ENCODE assay signal across 9 cellular contexts in genomic region chr2:151632993-151633592, GRCh38.
DNase-seq lines count a peak whose midpoint lies in the region; ATAC-seq, FAIRE-seq and TF ChIP-seq lines count a peak whose summit lies in the region.
"Had no signal": no experiment of that assay in that cellular context is flagged by ENCODE, and none has a peak within 500 bp of the region (broad histone marks: within the 10 kb centered on the region; RNA-seq: fewer than 3 reads in every experiment).

No MANE protein-coding gene starts in this region.

- no peaks in the 10 kb centered on the region for H3K9me3 ChIP-seq in CD8-positive, alpha-beta T cell (ENCODE audit: low read length)
- peaks cover 7% of the 10 kb centered on the region; the same call in 1 of the 2 replicates for H3K9me3 ChIP-seq in HepG2 (ENCODE audit: low read length)

- FAIRE-seq in HepG2 (lab: Jason Lieb, UNC) = no peak

- H3K79me2 ChIP-seq in HepG2 (ENCODE audit: insufficient read depth, low read length) = no peaks in the 10 kb centered on the region

- no peak overlapping the region for H3K9ac ChIP-seq in HepG2 (ENCODE audit: insufficient read depth, low read depth, low read length)

- in situ Hi-C loops in HepG2 (cut with HindIII; ENCODE audit: extremely low pct_ligation_motif_present, low pct_unique_long_range_greater_than_20kb) = loop anchor here (25.0 kb wide), 1 partner anchor 379 kb away; no protein-coding TSS in a partner anchor

- no TSS peak for BruUV-seq in HepG2 (replicated peaks; lab: Mats Ljungman, UMichigan)

- no peak for TF ChIP-seq EP300 in Ishikawa (IDR thresholded peaks at IDR 0.05; ENCODE audit: borderline replicate concordance)
- no peak for TF ChIP-seq EP300 in HepG2 (IDR thresholded peaks at IDR 0.05; ENCODE audit: low read depth in 2 of 2, low read length in 2 of 2)
- TF ChIP-seq EP300 in HepG2 (CRISPR knock-in tag; IDR thresholded peaks at IDR 0.05; ENCODE audit: borderline replicate concordance) = no peak

- intact Hi-C loops in CD8-positive, alpha-beta T cell (cut with DNase I, micrococcal nuclease) = loop anchor here in 1 of 2 experiments (10.0 kb wide), 1 partner anchor 1082 kb away; the partner anchor contains the start of genes ARL6IP6 and PRPF40A
- intact Hi-C loops in HepG2 (cut with micrococcal nuclease; ENCODE audit: unreplicated experiment) = loop anchor here (5.0 to 10.0 kb wide), 2 partner anchors 122 to 384 kb away; no protein-coding TSS in a partner anchor
- intact Hi-C loops in activated CD4-positive, alpha-beta T cell treated with anti-CD3 and anti-CD28 coated beads for 36 hours (cut with DNase I, micrococcal nuclease) = no loop called here

- H3K27me3 Mint-ChIP-seq in CD8-positive, alpha-beta T cell (ENCODE audit: low read depth) = no peaks in the 10 kb centered on the region
- no peaks in the 10 kb centered on the region for H3K27me3 Mint-ChIP-seq in activated CD4-positive, alpha-beta T cell treated with anti-CD3 and anti-CD28 coated beads for 36 hours

- 5% methylated on average over 1 of the region's 1 CpG for WGBS in HepG2 (ENCODE audit: low lambda C conversion rate)

- no peak overlapping the region for H3K27ac Mint-ChIP-seq in CD8-positive, alpha-beta T cell
- H3K27ac Mint-ChIP-seq in activated CD4-positive, alpha-beta T cell treated with anti-CD3 and anti-CD28 coated beads for 36 hours = no peak overlapping the region

- no peak overlapping the region for H3K27ac ChIP-seq in CD8-positive, alpha-beta T cell (ENCODE audit: low read depth, low read length)
- no peak overlapping the region for H3K27ac ChIP-seq in VCaP
- no peak overlapping the region for H3K27ac ChIP-seq in HepG2 (ENCODE audit: extremely low read length, insufficient read depth, low read length)

- H3K36me3 ChIP-seq in CD8-positive, alpha-beta T cell (ENCODE audit: insufficient read depth, low read length) = no peaks in the 10 kb centered on the region
- H3K36me3 ChIP-seq in HepG2 (replicated peaks in 1 of 2; ENCODE audit: control insufficient read depth in 1 of 2, insufficient read depth in 2 of 2, low read length in 2 of 2) = no peaks in the 10 kb centered on the region

- H4K20me1 ChIP-seq in HepG2 (ENCODE audit: insufficient read depth, low read length) = no peaks in the 10 kb centered on the region

- no peaks in the 10 kb centered on the region for H3K36me3 Mint-ChIP-seq in CD8-positive, alpha-beta T cell
- peaks cover 7% of the 10 kb centered on the region for H3K36me3 Mint-ChIP-seq in activated CD4-positive, alpha-beta T cell treated with anti-CD3 and anti-CD28 coated beads for 36 hours (ENCODE audit: low read depth)

- CTCF ChIA-PET in CD8-positive, alpha-beta T cell (lab: Charles Lee) = no interaction called here
- CTCF ChIA-PET in HepG2 (lab: Yijun Ruan, JAX; ENCODE audit: low intra/inter-chr PET ratio, low total read pairs) = no interaction called here
- CTCF ChIA-PET in activated CD4-positive, alpha-beta T cell treated with anti-CD3 and anti-CD28 coated beads for 36 hours (lab: Charles Lee) = no interaction called here

- no peak for DNase-seq in CD8-positive, alpha-beta T cell
- DNase-seq in HepG2 (ENCODE audit: low spot score) (peak; percentile 31), SW480 (ENCODE audit: low spot score) (no peak)
- no peak for DNase-seq in activated CD8-positive, alpha-beta memory T cell treated with anti-CD3 and anti-CD28 coated beads, Interleukin-2, amount 50 U/mL, for 48 hours
- no peak for DNase-seq in activated CD4-positive, alpha-beta T cell treated with anti-CD3 and anti-CD28 coated beads for 36 hours
- DNase-seq: amniotic stem cell had no signal

- TF ChIP-seq RAD21 in Ishikawa (IDR thresholded peaks at IDR 0.05; ENCODE audit: low read depth) = 0 out of 2 replicates have a peak, but pooled peaks have one; percentile 4
- TF ChIP-seq RAD21 in HepG2 (CRISPR knock-in tag; IDR thresholded peaks at IDR 0.05) = no peak

- ATAC-seq in CD8-positive, alpha-beta T cell = no peak
- peak; percentile 72 for ATAC-seq in HepG2
- no peak for ATAC-seq in GM19023 (IDR thresholded peaks at IDR 0.05; ENCODE audit: unreplicated experiment)
- no peak for ATAC-seq in activated CD4-positive, alpha-beta T cell treated with anti-CD3 and anti-CD28 coated beads for 36 hours

- 0 out of 2 replicates have a peak overlapping the region, but pooled peaks have one; percentile 14 for H3K4me2 ChIP-seq in HepG2 (ENCODE audit: low read depth, low read length)

- no peak for TF ChIP-seq POLR2A in HepG2 (IDR thresholded peaks at IDR 0.05; ENCODE audit: insufficient read depth in 1 of 2, low read depth in 2 of 2, low read length in 2 of 2)

- no peak overlapping the region for H3K4me3 ChIP-seq in CD8-positive, alpha-beta T cell (ENCODE audit: low read depth, low read length)
- no peak overlapping the region for H3K4me3 ChIP-seq in HepG2 (replicated peaks in 1 of 3; ENCODE audit: insufficient read depth in 1 of 3, low read depth in 2 of 3, low read length in 3 of 3)

- no peaks in the 10 kb centered on the region for H3K27me3 ChIP-seq in CD8-positive, alpha-beta T cell (ENCODE audit: insufficient read depth, low read length)
- no peaks in the 10 kb centered on the region for H3K27me3 ChIP-seq in HepG2 (ENCODE audit: control insufficient read depth in 1 of 2, insufficient read depth in 2 of 2, low read length in 2 of 2)

- TF ChIP-seq CTCF in CD8-positive, alpha-beta T cell (IDR thresholded peaks at IDR 0.05) = peak; percentile 15
- TF ChIP-seq CTCF in VCaP (conservative IDR thresholded peaks at IDR 0.05) (peak; percentile 50), HepG2 (CRISPR knock-in tag; IDR thresholded peaks at IDR 0.05) (peak; percentile 32; the same call in 1 of the 2 replicates)

- peaks cover 4% of the 10 kb centered on the region for H3K9me3 Mint-ChIP-seq in CD8-positive, alpha-beta T cell
- peaks cover 4% of the 10 kb centered on the region for H3K9me3 Mint-ChIP-seq in activated CD4-positive, alpha-beta T cell treated with anti-CD3 and anti-CD28 coated beads for 36 hours (ENCODE audit: low read depth)

- H2AFZ ChIP-seq in HepG2 (ENCODE audit: low read length) = no peak overlapping the region

- H3K4me1 Mint-ChIP-seq in CD8-positive, alpha-beta T cell (ENCODE audit: low read depth) = peaks cover 19% of the 10 kb centered on the region
- peaks cover 17% of the 10 kb centered on the region for H3K4me1 Mint-ChIP-seq in activated CD4-positive, alpha-beta T cell treated with anti-CD3 and anti-CD28 coated beads for 36 hours

- peaks cover 21% of the 10 kb centered on the region for H3K4me1 ChIP-seq in CD8-positive, alpha-beta T cell (ENCODE audit: insufficient read depth, low read length)
- H3K4me1 ChIP-seq in HepG2 (ENCODE audit: insufficient read depth, low read length) = peaks cover 23% of the 10 kb centered on the region

- no peak overlapping the region for H3K4me3 Mint-ChIP-seq in CD8-positive, alpha-beta T cell
- no peak overlapping the region for H3K4me3 Mint-ChIP-seq in activated CD4-positive, alpha-beta T cell treated with anti-CD3 and anti-CD28 coated beads for 36 hours

- POLR2A ChIA-PET in CD8-positive, alpha-beta T cell (lab: Charles Lee) = no interaction called here
- POLR2A ChIA-PET in HepG2 (lab: Yijun Ruan, JAX) = no interaction called here
- POLR2A ChIA-PET in activated CD4-positive, alpha-beta T cell treated with anti-CD3 and anti-CD28 coated beads for 36 hours (lab: Charles Lee) = no interaction called here

TF ChIP-seq in Ishikawa, 13 proteins besides CTCF, POLR2A, EP300 and RAD21 (continues in another document):
- TF ChIP-seq ZBTB7A (IDR thresholded peaks at IDR 0.05; ENCODE audit: low read depth) (no peak), FOXM1 (IDR thresholded peaks at IDR 0.05; ENCODE audit: borderline replicate concordance, low read depth) (no peak), CREB1 (IDR thresholded peaks at IDR 0.05; ENCODE audit: low read depth) (no peak), TEAD4 (IDR thresholded peaks at IDR 0.05) (no peak), MAX (IDR thresholded peaks at IDR 0.05) (no peak)

TF ChIP-seq in HepG2, 621 proteins besides CTCF, POLR2A, EP300 and RAD21:
- TF ChIP-seq CEBPB (IDR thresholded peaks at IDR 0.05; ENCODE audit: borderline replicate concordance, low read depth, low read length) (no peak), STAG1 (CRISPR knock-in tag; IDR thresholded peaks at IDR 0.05) (peak; percentile 50), ZNF484 (CRISPR knock-in tag; IDR thresholded peaks at IDR 0.05; ENCODE audit: borderline replicate concordance, low read depth) (no peak), TP53 (CRISPR knock-in tag; conservative IDR thresholded peaks at IDR 0.05) (no peak), SMC3 (IDR thresholded peaks at IDR 0.05; ENCODE audit: low read length) (peak; percentile 38), CAMTA2 (CRISPR knock-in tag; IDR thresholded peaks at IDR 0.05; ENCODE audit: borderline replicate concordance) (no peak), HIC2 (CRISPR knock-in tag; IDR thresholded peaks at IDR 0.05; ENCODE audit: low read depth) (no peak), SAP130 (CRISPR knock-in tag; IDR thresholded peaks at IDR 0.05; ENCODE audit: low read depth) (0 out of 2 replicates have a peak, but pooled peaks have one; percentile 3), ZNF709 (CRISPR knock-in tag; IDR thresholded peaks at IDR 0.05) (no peak), MYNN (CRISPR knock-in tag; IDR thresholded peaks at IDR 0.05; ENCODE audit: low read depth) (no peak), RBM22 (optimal IDR thresholded peaks at IDR 0.05; ENCODE audit: low read length) (no peak), HMG20B (CRISPR knock-in tag; conservative IDR thresholded peaks at IDR 0.05) (no peak), RARA (CRISPR knock-in tag; IDR thresholded peaks at IDR 0.05) (no peak), TBP (CRISPR knock-in tag; IDR thresholded peaks at IDR 0.05) (no peak), ZSCAN31 (CRISPR knock-in tag; IDR thresholded peaks at IDR 0.05; ENCODE audit: low read depth) (no peak)
